In genomic region chr3:99955773-99956562, GRCh38 we compare ENCODE assay signal across 1 cellular context.
A peak's percentile ranks its signal among the peaks of the same experiment; 100 is the strongest.
TF ChIP-seq lines count a peak whose summit lies in the region.

No MANE protein-coding gene starts in this region.

TF ChIP-seq in HepG2, 621 proteins besides CTCF, POLR2A, EP300 and RAD21 (continued from another document and continues in another):
- TF ChIP-seq RNF219 (CRISPR knock-in tag; IDR thresholded peaks at IDR 0.05) (no peak), ARID3A (IDR thresholded peaks at IDR 0.05; ENCODE audit: low read depth, low read length) (no peak), ZNF275 (CRISPR knock-in tag; IDR thresholded peaks at IDR 0.05; ENCODE audit: borderline replicate concordance) (no peak), XBP1 (CRISPR knock-in tag; IDR thresholded peaks at IDR 0.05) (no peak), IKZF1 (IDR thresholded peaks at IDR 0.05) (no peak), ZNF552 (CRISPR knock-in tag; IDR thresholded peaks at IDR 0.05; ENCODE audit: borderline replicate concordance) (no peak), HOMEZ (CRISPR knock-in tag; IDR thresholded peaks at IDR 0.05; ENCODE audit: low read depth) (peak; percentile 88), FOXC1 (CRISPR knock-in tag; IDR thresholded peaks at IDR 0.05; ENCODE audit: borderline replicate concordance) (no peak), ARHGAP35 (CRISPR knock-in tag; IDR thresholded peaks at IDR 0.05; ENCODE audit: borderline replicate concordance) (no peak), NR3C1 (CRISPR knock-in tag; IDR thresholded peaks at IDR 0.05) (no peak), PBX2 (CRISPR knock-in tag; IDR thresholded peaks at IDR 0.05) (no peak), ZNF264 (CRISPR knock-in tag; IDR thresholded peaks at IDR 0.05) (no peak), TP53 (CRISPR knock-in tag; conservative IDR thresholded peaks at IDR 0.05) (no peak), GATAD1 (CRISPR knock-in tag; IDR thresholded peaks at IDR 0.05) (no peak), GFI1 (CRISPR knock-in tag; IDR thresholded peaks at IDR 0.05; ENCODE audit: borderline replicate concordance) (no peak), ARID5B (CRISPR knock-in tag; IDR thresholded peaks at IDR 0.05) (peak; percentile 31), HHEX (CRISPR knock-in tag; IDR thresholded peaks at IDR 0.05) (no peak), SYNCRIP (IDR thresholded peaks at IDR 0.05; ENCODE audit: insufficient read depth, low read depth, low read length) (no peak), TCF7L2 (IDR thresholded peaks at IDR 0.05; ENCODE audit: low read depth, low read length) (no peak), WIZ (CRISPR knock-in tag; IDR thresholded peaks at IDR 0.05) (no peak), ATF5 (CRISPR knock-in tag; IDR thresholded peaks at IDR 0.05; ENCODE audit: low read depth) (no peak), SNAPC4 (CRISPR knock-in tag; IDR thresholded peaks at IDR 0.05) (no peak), ZNF710 (CRISPR knock-in tag; IDR thresholded peaks at IDR 0.05; ENCODE audit: borderline replicate concordance) (no peak), KLF11 (CRISPR knock-in tag; IDR thresholded peaks at IDR 0.05) (no peak), HNRNPUL1 (IDR thresholded peaks at IDR 0.05; ENCODE audit: low read depth, low read length) (no peak), CEBPZ (IDR thresholded peaks at IDR 0.05; ENCODE audit: low read length) (no peak), KDM1A (CRISPR knock-in tag; IDR thresholded peaks at IDR 0.05) (no peak), MAFG (CRISPR knock-in tag; IDR thresholded peaks at IDR 0.05) (no peak), TAF15 (IDR thresholded peaks at IDR 0.05; ENCODE audit: low read depth, low read length, poor library complexity, severe bottlenecking) (no peak), MAX (IDR thresholded peaks at IDR 0.05) (no peak), ZNF17 (CRISPR knock-in tag; IDR thresholded peaks at IDR 0.05) (no peak), ZNF274 (CRISPR knock-in tag; IDR thresholded peaks at IDR 0.05) (no peak), NKX3-1 (CRISPR knock-in tag; IDR thresholded peaks at IDR 0.05) (no peak), U2AF2 (IDR thresholded peaks at IDR 0.05; ENCODE audit: low read depth, low read length) (no peak)
